In the genomic region with DNA sequence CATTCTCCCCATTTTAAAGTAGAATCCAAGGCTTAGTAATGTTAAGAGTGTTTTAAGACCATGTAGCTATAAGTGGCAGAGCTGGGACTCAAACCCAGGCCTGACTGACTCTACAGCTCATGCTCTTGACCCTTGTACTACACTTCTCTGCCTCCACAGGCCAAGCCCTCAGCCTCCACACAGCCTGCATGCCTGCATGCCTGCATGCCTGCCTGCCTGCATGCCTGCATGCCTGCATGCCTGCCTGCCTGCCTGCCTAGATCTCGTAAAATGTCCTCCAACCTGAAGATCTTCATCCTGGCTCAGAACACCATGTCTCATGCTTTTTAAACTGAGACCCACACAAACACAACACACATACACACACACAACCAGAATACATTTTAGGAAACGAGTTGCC, we compare ENCODE assay signal across 17 cellular contexts. TPM values are rescaled to one million over a fixed set of nuclear protein-coding genes. Genes with fewer than 3 reads are reported as not detected.
A peak's percentile ranks its signal among the peaks of the same experiment; 100 is the strongest.
DNase-seq lines count a peak whose midpoint lies in the region; ATAC-seq, FAIRE-seq and TF ChIP-seq lines count a peak whose summit lies in the region.
"Had no signal": no experiment of that assay in that cellular context is flagged by ENCODE, and none has a peak within 500 bp of the region (broad histone marks: within the 10 kb centered on the region; RNA-seq: fewer than 3 reads in every experiment).

No MANE protein-coding gene starts in this region.

- 47% methylated on average over 2 of the region's 2 CpGs for WGBS in GM12878 (ENCODE audit: insufficient coverage, insufficient replicate concordance, low lambda C conversion rate, missing lambda C conversion rate)
- WGBS in adrenal gland, 4 donors, result 79 to 89% (median 83%) methylated on average over 2 of the region's 2 CpGs

- H3K27ac Mint-ChIP-seq in CD4-positive, alpha-beta T cell, result peak overlapping the region; percentile 83
- H3K27ac Mint-ChIP-seq: GM23338 had no signal

- RAD21 ChIA-PET in GM12878 (lab: Charles Lee; ENCODE audit: unreplicated experiment), result interaction anchor here (1.0 to 8.2 kb wide), 5 partner anchors 17 to 327 kb away, joined by 3 to 88 read pairs (median 14); partner anchors contain the start of genes CASTOR1, CCDC157, SF3A1 and TBC1D10A

- no peak for DNase-seq in CD4-positive, alpha-beta T cell
- DNase-seq in GM12878 (ENCODE audit: low read depth, low spot score) (no peak), NCI-H69 (lab: John Stamatoyannopoulos, UW) (no peak), WERI-Rb-1 (no peak), adrenal gland (no peak), gastrocnemius medialis (no peak)
- DNase-seq: amygdala, Caco-2, NCI-H1105, NCI-H510A treated with DMSO at 0.1 percent for 48 hours had no signal

- H3K27me3 ChIP-seq in CD4-positive, alpha-beta T cell (ENCODE audit: control insufficient read depth, insufficient read depth, low read length), result no peaks in the 10 kb centered on the region
- H3K27me3 ChIP-seq in KMS-11 (ENCODE audit: insufficient read depth, low read depth), result no peaks in the 10 kb centered on the region
- H3K27me3 ChIP-seq in GM12878 (replicated peaks in 1 of 2; ENCODE audit: control insufficient read depth in 2 of 2, insufficient read depth in 2 of 2, low read length in 1 of 2), result no peaks in the 10 kb centered on the region
- no peaks in the 10 kb centered on the region for H3K27me3 ChIP-seq in parathyroid adenoma (ENCODE audit: control insufficient read depth, insufficient read depth, low read length)
- no peaks in the 10 kb centered on the region for H3K27me3 ChIP-seq in WERI-Rb-1 (ENCODE audit: insufficient read depth, low read depth, severe bottlenecking)
- no peaks in the 10 kb centered on the region for H3K27me3 ChIP-seq in adrenal gland
- no peaks in the 10 kb centered on the region for H3K27me3 ChIP-seq in gastrocnemius medialis
- H3K27me3 ChIP-seq: SJCRH30 had no signal

- H3K27ac ChIP-seq in CD4-positive, alpha-beta T cell (ENCODE audit: low read depth, low read length), result peak overlapping the region; percentile 62
- H3K27ac ChIP-seq in KMS-11 (peak overlapping the region; percentile 88), GM12878 (ENCODE audit: control insufficient read depth, insufficient read depth) (peak overlapping the region; percentile 87), parathyroid adenoma (peak overlapping the region; percentile 24), WERI-Rb-1 (no peak overlapping the region), adrenal gland (peak overlapping the region in 1 of 5 donors; percentile 7), gastrocnemius medialis (peak overlapping the region in 1 of 4 donors; percentile 86)
- H3K27ac ChIP-seq: SJCRH30 had no signal

- peak overlapping the region; percentile 81 for H3K4me3 Mint-ChIP-seq in CD4-positive, alpha-beta T cell
- H3K4me3 Mint-ChIP-seq: GM23338 had no signal

- H3K4me1 ChIP-seq in KMS-11 (ENCODE audit: low read depth, poor library complexity, severe bottlenecking) (peaks cover 91% of the 10 kb centered on the region), GM12878 (ENCODE audit: control insufficient read depth, insufficient read depth, low read length) (peaks cover 99% of the 10 kb centered on the region), parathyroid adenoma (peaks cover 80% of the 10 kb centered on the region), adrenal gland (replicated peaks in 1 of 2) (peaks cover 76 to 96% of the 10 kb centered on the region in 2 donors), gastrocnemius medialis (peaks cover 71 to 86% of the 10 kb centered on the region in 2 donors)
- H3K4me1 ChIP-seq: Caco-2 had no signal

- H3K9me3 ChIP-seq in CD4-positive, alpha-beta T cell (ENCODE audit: control insufficient read depth, low read length), result no peaks in the 10 kb centered on the region
- H3K9me3 ChIP-seq in GM12878 (replicated peaks; ENCODE audit: control insufficient read depth, insufficient read depth, low read length), result no peaks in the 10 kb centered on the region
- H3K9me3 ChIP-seq in parathyroid adenoma (ENCODE audit: control insufficient read depth, low read length), result no peaks in the 10 kb centered on the region
- H3K9me3 ChIP-seq in WERI-Rb-1 (ENCODE audit: severe bottlenecking), result no peaks in the 10 kb centered on the region
- H3K9me3 ChIP-seq in adrenal gland (replicated peaks in 1 of 3), result no peaks in the 10 kb centered on the region
- H3K9me3 ChIP-seq in gastrocnemius medialis, result no peaks in the 10 kb centered on the region
- H3K9me3 ChIP-seq: Caco-2, SJCRH30 had no signal

- CTCF ChIA-PET in CD4-positive, alpha-beta T cell (lab: Charles Lee), result interaction anchor here (1.2 to 7.9 kb wide), 4 partner anchors 16 to 18 kb away, joined by 4 to 59 read pairs (median 4); partner anchors contain the start of genes CASTOR1 and TBC1D10A
- CTCF ChIA-PET in GM12878 (lab: Yijun Ruan, JAX), result interaction anchor here (1.2 to 18.4 kb wide), 2 partner anchors 17 to 19 kb away, joined by 3 to 177 read pairs; partner anchors contain the start of gene CASTOR1

- in situ Hi-C loops in GM12878 (cut with MboI) (no loop called here), gastrocnemius medialis (cut with MboI; ENCODE audit: low sequenced_read_pairs in 4 of 4) (no loop called here)

- H3K4me1 Mint-ChIP-seq in CD4-positive, alpha-beta T cell (ENCODE audit: low read depth), result peaks cover 97% of the 10 kb centered on the region

- H3K36me3 ChIP-seq in KMS-11 (ENCODE audit: insufficient read depth), result no peaks in the 10 kb centered on the region
- H3K36me3 ChIP-seq in GM12878 (ENCODE audit: control insufficient read depth in 2 of 2, insufficient read depth in 2 of 2, low read length in 1 of 2), result peaks cover 0 to 19% of the 10 kb centered on the region in 2 experiments; a peak in 2 of 4 replicates
- no peaks in the 10 kb centered on the region for H3K36me3 ChIP-seq in parathyroid adenoma (ENCODE audit: control insufficient read depth, insufficient read depth, low read length)
- peaks cover 9% of the 10 kb centered on the region for H3K36me3 ChIP-seq in WERI-Rb-1
- H3K36me3 ChIP-seq in adrenal gland (replicated peaks in 1 of 2), result no peaks in the 10 kb centered on the region
- H3K36me3 ChIP-seq in gastrocnemius medialis, result no peaks in the 10 kb centered on the region
- H3K36me3 ChIP-seq: SJCRH30 had no signal

- peaks cover 29% of the 10 kb centered on the region for H3K36me3 Mint-ChIP-seq in CD4-positive, alpha-beta T cell (ENCODE audit: low read depth)

- H4K20me1 ChIP-seq in KMS-11 (ENCODE audit: insufficient read depth) (no peaks in the 10 kb centered on the region), GM12878 (ENCODE audit: control insufficient read depth, insufficient read depth) (no peaks in the 10 kb centered on the region)

- peak overlapping the region; percentile 95 for H3K4me2 ChIP-seq in KMS-11
- H3K4me2 ChIP-seq in GM12878 (ENCODE audit: control insufficient read depth, insufficient read depth), result peak overlapping the region; percentile 70
- H3K4me2 ChIP-seq in parathyroid adenoma (ENCODE audit: low read length), result peak overlapping the region; percentile 24
- H3K4me2 ChIP-seq: GM23338 had no signal

- ATAC-seq in CD4-positive, alpha-beta T cell (ENCODE audit: poor library complexity), result no peak
- ATAC-seq in GM12878 (no peak), gastrocnemius medialis (no peak)
- ATAC-seq: GM23338 had no signal

- TF ChIP-seq EP300 in GM12878 (IDR thresholded peaks at IDR 0.05; ENCODE audit: borderline replicate concordance in 1 of 2, control insufficient read depth in 1 of 2, low read depth in 2 of 2, low read length in 2 of 2), result no peak

- no peaks in the 10 kb centered on the region for H3K9me3 Mint-ChIP-seq in CD4-positive, alpha-beta T cell
- H3K9me3 Mint-ChIP-seq: GM23338 had no signal

- no peak for TF ChIP-seq CTCF in CD4-positive, alpha-beta T cell (IDR thresholded peaks at IDR 0.05)
- no peak for TF ChIP-seq CTCF in KMS-11 (conservative IDR thresholded peaks at IDR 0.05; ENCODE audit: low read depth, low read length)
- TF ChIP-seq CTCF in GM12878 (IDR thresholded peaks at IDR 0.05 in 2 of 3, conservative IDR thresholded peaks at IDR 0.05 in 1 of 3; ENCODE audit: control insufficient read depth in 2 of 3, extremely low read depth in 1 of 3, insufficient read depth in 1 of 3, low read depth in 3 of 3, low read length in 3 of 3), result no peak
- no peak for TF ChIP-seq CTCF in parathyroid adenoma (IDR thresholded peaks at IDR 0.05)
- no peak for TF ChIP-seq CTCF in WERI-Rb-1 (IDR thresholded peaks at IDR 0.05; ENCODE audit: low read depth, low read length)
- TF ChIP-seq CTCF in adrenal gland (IDR thresholded peaks at IDR 0.05), result no peak
- TF ChIP-seq CTCF in gastrocnemius medialis (IDR thresholded peaks at IDR 0.05 in 4 of 5, conservative IDR thresholded peaks at IDR 0.05 in 1 of 5), result no peak

- no peaks in the 10 kb centered on the region for H3K27me3 Mint-ChIP-seq in CD4-positive, alpha-beta T cell

- FAIRE-seq in GM12878 (lab: Jason Lieb, UNC), result no peak
- FAIRE-seq: frontal cortex had no signal

- H3K79me2 ChIP-seq in KMS-11 (ENCODE audit: insufficient read depth, low read depth), result peaks cover 35% of the 10 kb centered on the region; the same call in 1 of the 2 replicates
- peaks cover 73% of the 10 kb centered on the region for H3K79me2 ChIP-seq in GM12878 (ENCODE audit: control insufficient read depth, insufficient read depth, low read length)
- peaks cover 30% of the 10 kb centered on the region for H3K79me2 ChIP-seq in parathyroid adenoma

- H3K4me3 ChIP-seq in KMS-11 (IDR thresholded peaks at IDR 0.05; ENCODE audit: insufficient read depth, low read depth, low read length), result no peak overlapping the region
- H3K4me3 ChIP-seq in GM12878, result no peak overlapping the region
- no peak overlapping the region for H3K4me3 ChIP-seq in parathyroid adenoma (ENCODE audit: low read depth, low read length)
- H3K4me3 ChIP-seq in WERI-Rb-1 (ENCODE audit: low read depth, low read length), result no peak overlapping the region
- no peak overlapping the region for H3K4me3 ChIP-seq in adrenal gland
- H3K4me3 ChIP-seq in gastrocnemius medialis, result no peak overlapping the region
- H3K4me3 ChIP-seq: GM23338, SJCRH30 had no signal

- BruUV-seq in GM12878 (replicated peaks; lab: Mats Ljungman, UMichigan), result no TSS peak

- TF ChIP-seq RAD21 in GM12878 (IDR thresholded peaks at IDR 0.05; ENCODE audit: insufficient read depth, low read depth, low read length), result no peak

- SMC1A ChIA-PET in GM12878 (lab: Charles Lee; ENCODE audit: uncharacterized antibody, unreplicated experiment), result interaction anchor here (0.9 to 9.7 kb wide), 5 partner anchors 9 to 82 kb away, joined by 3 to 92 read pairs (median 4); partner anchors contain the start of genes CASTOR1 and TBC1D10A

- POLR2A ChIA-PET in CD4-positive, alpha-beta T cell (lab: Charles Lee), result interaction anchor here (4.2 to 11.8 kb wide), 3 partner anchors 16 to 48 kb away, joined by 47 to 290 read pairs (median 268); partner anchors contain the start of genes CASTOR1, CCDC157, SF3A1 and TBC1D10A
- POLR2A ChIA-PET in GM12878 (lab: Charles Lee), result interaction anchor here (0.6 to 16.1 kb wide), 5 partner anchors 9 to 115 kb away, joined by 3 to 198 read pairs (median 4); partner anchors contain the start of genes CASTOR1 and TBC1D10A

- H2AFZ ChIP-seq in KMS-11 (ENCODE audit: low read depth), result no peak overlapping the region
- H2AFZ ChIP-seq in GM12878 (ENCODE audit: control insufficient read depth, low read depth, low read length), result no peak overlapping the region
- no peak overlapping the region for H2AFZ ChIP-seq in parathyroid adenoma
- H2AFZ ChIP-seq: GM23338 had no signal

- intact Hi-C loops in CD4-positive, alpha-beta T cell (cut with DNase I, micrococcal nuclease), result loop anchor here in 1 of 2 experiments (5.0 kb wide), 1 partner anchor 129 kb away; no protein-coding TSS in a partner anchor
- intact Hi-C loops in GM12878 (cut with micrococcal nuclease; ENCODE audit: unreplicated experiment) (no loop called here), adrenal gland (cut with DNase I) (no loop called here), gastrocnemius medialis (cut with DNase I; ENCODE audit: low total_unique reads) (no loop called here)

- H3K9ac ChIP-seq in KMS-11, result peak overlapping the region; percentile 26; the same call in 1 of the 2 replicates
- no peak overlapping the region for H3K9ac ChIP-seq in GM12878 (ENCODE audit: control insufficient read depth, insufficient read depth, low read length)
- H3K9ac ChIP-seq in parathyroid adenoma, result no peak overlapping the region

- TF ChIP-seq POLR2A in GM12878 (IDR thresholded peaks at IDR 0.05; ENCODE audit: low read depth, low read length) (no peak), adrenal gland (IDR thresholded peaks at IDR 0.05) (no peak), gastrocnemius medialis (IDR thresholded peaks at IDR 0.05) (no peak)

RNA-seq across cellular contexts. Expression of gene TBC1D10A, which starts 18.6 kb away (rescaled TPM):
- 10 to 100 TPM; 38.9 to 41.8 TPM for total RNA-seq in CD4-positive, alpha-beta T cell
- 26.9 and 32.1 TPM in 2 replicates for total RNA-seq in GM12878 (2013; cell fraction: nucleolus; rRNA removed)
- 14.1 and 16.3 TPM in 2 replicates for total RNA-seq in GM12878 (2014; rRNA removed)
- total RNA-seq in GM12878 (2014; rRNA removed; fragmentation: Illumina TruSeq; extraction: Trizol), result 8.5 and 8.6 TPM in 2 replicates
- total RNA-seq in GM12878 (2021), result 22.2 and 24.3 TPM in 2 replicates
- 3.8 TPM for polyA plus RNA-seq in GM12878 (2011; ENCODE audit: low read depth)
- 10.3 and 14.4 TPM in 2 replicates for polyA plus RNA-seq in GM12878 (2011; rRNA removed)
- polyA plus RNA-seq in GM12878 (2011; cell fraction: cytosol; rRNA removed), result 18.2 and 21.6 TPM in 2 replicates
- 63.9 and 67.2 TPM in 2 replicates for polyA plus RNA-seq in GM12878 (2011; cell fraction: nucleus; rRNA removed)
- polyA plus RNA-seq in GM12878 (2012), result 13.5 and 16.9 TPM in 2 replicates
- 2.0 and 7.9 TPM in 2 replicates for polyA plus RNA-seq in GM12878 (2014; fragmentation: Illumina TruSeq; extraction: Trizol)
- polyA plus RNA-seq in GM12878 (2014; fragmentation: Nextera tagmentation; extraction: Ambion mirVana), result under 1 TPM; 0.27 to 0.82 TPM
- polyA plus RNA-seq in GM12878 (2014; rRNA removed), result 25.7 and 27.8 TPM in 2 replicates
- 10 to 100 TPM; 17.4 to 20.8 TPM for polyA plus RNA-seq in GM12878 (2016; fragmentation: Nextera tagmentation; extraction: Ambion mirVana)
- polyA minus RNA-seq in GM12878 (2011; rRNA and poly(A)+ RNA removed), result 12.7 and 20.9 TPM in 2 replicates
- 5.5 and 7.1 TPM in 2 replicates for polyA minus RNA-seq in GM12878 (2011; cell fraction: cytosol; rRNA and poly(A)+ RNA removed)
- 13.3 and 25.6 TPM in 2 replicates for polyA minus RNA-seq in GM12878 (2011; cell fraction: nucleus; rRNA and poly(A)+ RNA removed)
- total RNA-seq in adrenal gland, result 10 to 100 TPM; 22.0 to 55.0 (median 31.8) TPM
- polyA plus RNA-seq in adrenal gland, result 10 to 100 TPM; 11.7 to 23.2 (median 14.2) TPM
- total RNA-seq in gastrocnemius medialis, result 1 to 10 TPM; 4.1 to 9.6 (median 6.2) TPM

RNA-seq across cellular contexts. Expression of gene CASTOR1, which starts 18.8 kb away (rescaled TPM):
- 1 to 10 TPM; 7.9 to 8.8 TPM for total RNA-seq in CD4-positive, alpha-beta T cell
- 3.6 and 4.4 TPM in 2 replicates for total RNA-seq in GM12878 (2013; cell fraction: nucleolus; rRNA removed)
- 5.3 and 5.9 TPM in 2 replicates for total RNA-seq in GM12878 (2014; rRNA removed)
- total RNA-seq in GM12878 (2014; rRNA removed; fragmentation: Illumina TruSeq; extraction: Trizol), result 1.2 and 2.4 TPM in 2 replicates
- total RNA-seq in GM12878 (2021), result 6.0 and 9.1 TPM in 2 replicates
- polyA plus RNA-seq in GM12878 (2011; ENCODE audit: low read depth), result 1.9 TPM
- 0.65 and 1.6 TPM in 2 replicates for polyA plus RNA-seq in GM12878 (2011; rRNA removed)
- 2.1 and 2.4 TPM in 2 replicates for polyA plus RNA-seq in GM12878 (2011; cell fraction: cytosol; rRNA removed)
- polyA plus RNA-seq in GM12878 (2011; cell fraction: nucleus; rRNA removed), result 8.4 and 11.5 TPM in 2 replicates
- 5.7 and 6.0 TPM in 2 replicates for polyA plus RNA-seq in GM12878 (2012)
- 0.25 and 1.9 TPM in 2 replicates for polyA plus RNA-seq in GM12878 (2014; fragmentation: Illumina TruSeq; extraction: Trizol)
- polyA plus RNA-seq in GM12878 (2014; fragmentation: Nextera tagmentation; extraction: Ambion mirVana), result 1 to 10 TPM in 1 of 2 experiments, under 1 TPM in 1; 0.31 to 1.2 TPM
- 5.5 and 6.3 TPM in 2 replicates for polyA plus RNA-seq in GM12878 (2014; rRNA removed)
- 1 to 10 TPM; 4.2 to 5.3 TPM for polyA plus RNA-seq in GM12878 (2016; fragmentation: Nextera tagmentation; extraction: Ambion mirVana)
- polyA minus RNA-seq in GM12878 (2011; rRNA and poly(A)+ RNA removed), result 1.6 and 2.1 TPM in 2 replicates
- polyA minus RNA-seq in GM12878 (2011; cell fraction: cytosol; rRNA and poly(A)+ RNA removed), result not detected in 2 replicates
- polyA minus RNA-seq in GM12878 (2011; cell fraction: nucleus; rRNA and poly(A)+ RNA removed), result 5.4 and 7.1 TPM in 2 replicates
- 10 to 100 TPM in 5 of 8 donors, 1 to 10 TPM in 3; 5.5 to 20.1 (median 13.8) TPM for total RNA-seq in adrenal gland
- 10 to 100 TPM in 2 of 3 donors, 1 to 10 TPM in 1; 2.4 to 18.3 (median 15.1) TPM for polyA plus RNA-seq in adrenal gland
- 1 to 10 TPM; 3.5 to 6.5 (median 5.6) TPM for total RNA-seq in gastrocnemius medialis

RNA-seq across cellular contexts. Expression of gene OSM, which starts 41.4 kb away (rescaled TPM):
- total RNA-seq in CD4-positive, alpha-beta T cell, result 10 to 100 TPM; 13.9 to 16.7 TPM
- total RNA-seq in GM12878 (2013; cell fraction: nucleolus; rRNA removed), result 0.27 and 0.33 TPM in 2 replicates
- total RNA-seq in GM12878 (2014; rRNA removed), result 0.93 and 1.4 TPM in 2 replicates
- total RNA-seq in GM12878 (2014; rRNA removed; fragmentation: Illumina TruSeq; extraction: Trizol), result 0.45 and 0.51 TPM in 2 replicates
- total RNA-seq in GM12878 (2021), result 1.1 and 1.2 TPM in 2 replicates
- 0.13 TPM for polyA plus RNA-seq in GM12878 (2011; ENCODE audit: low read depth)
- polyA plus RNA-seq in GM12878 (2011; rRNA removed), result 0.13 and 0.29 TPM in 2 replicates
- 0.33 and 0.48 TPM in 2 replicates for polyA plus RNA-seq in GM12878 (2011; cell fraction: cytosol; rRNA removed)
- 0.41 and 1.0 TPM in 2 replicates for polyA plus RNA-seq in GM12878 (2011; cell fraction: nucleus; rRNA removed)
- polyA plus RNA-seq in GM12878 (2012), result 0.27 and 0.39 TPM in 2 replicates
- polyA plus RNA-seq in GM12878 (2014; fragmentation: Illumina TruSeq; extraction: Trizol), result 0.21 TPM in 1 of 2 replicates, not detected in the other
- polyA plus RNA-seq in GM12878 (2014; fragmentation: Nextera tagmentation; extraction: Ambion mirVana), result under 1 TPM; 0.06 to 0.15 TPM
- polyA plus RNA-seq in GM12878 (2014; rRNA removed), result 0.79 TPM in 2 replicates
- polyA plus RNA-seq in GM12878 (2016; fragmentation: Nextera tagmentation; extraction: Ambion mirVana), result 1 to 10 TPM in 1 of 2 experiments, under 1 TPM in 1; 0.72 to 1.4 TPM
- polyA minus RNA-seq in GM12878 (2011; rRNA and poly(A)+ RNA removed), result 0.67 TPM in 1 of 2 replicates, not detected in the other
- not detected in 2 replicates for polyA minus RNA-seq in GM12878 (2011; cell fraction: cytosol; rRNA and poly(A)+ RNA removed)
- 0.97 and 1.2 TPM in 2 replicates for polyA minus RNA-seq in GM12878 (2011; cell fraction: nucleus; rRNA and poly(A)+ RNA removed)
- total RNA-seq in adrenal gland, result 1 to 10 TPM in 6 of 8 donors, under 1 TPM in 2; 0.85 to 8.1 (median 1.9) TPM
- polyA plus RNA-seq in adrenal gland, result 1 to 10 TPM in 1 of 3 donors, under 1 TPM in 2; 0.44 to 1.6 (median 0.56) TPM
- total RNA-seq in gastrocnemius medialis, result under 1 TPM in 1 of 4 donors, not detected in 3; 0.53 TPM
- total RNA-seq: Caco-2, GM23338, HT1080, kidney epithelial cell, SJCRH30 had no signal
- polyA plus RNA-seq: GM23338 had no signal

RNA-seq across cellular contexts. Expression of gene SF3A1, which starts 48.6 kb away (rescaled TPM):
- 100 to 1,000 TPM; 335 to 388 TPM for total RNA-seq in CD4-positive, alpha-beta T cell
- total RNA-seq in GM12878 (2013; cell fraction: nucleolus; rRNA removed), result 108 and 121 TPM in 2 replicates
- total RNA-seq in GM12878 (2014; rRNA removed) (47.1 and 56.1 TPM in 2 replicates), GM12878 (2014; rRNA removed; fragmentation: Illumina TruSeq; extraction: Trizol) (14.9 and 16.9 TPM in 2 replicates), GM12878 (2021) (222 and 239 TPM in 2 replicates), adrenal gland (100 to 1,000 TPM in 6 of 8 donors, 10 to 100 TPM in 2; 38.0 to 212 (median 157) TPM), gastrocnemius medialis (100 to 1,000 TPM in 2 of 4 donors, 10 to 100 TPM in 2; 36.0 to 145 (median 94.5) TPM)
- polyA plus RNA-seq in GM12878 (2011; ENCODE audit: low read depth), result 32.3 TPM
- polyA plus RNA-seq in GM12878 (2011; rRNA removed) (7.8 and 28.1 TPM in 2 replicates), GM12878 (2014; fragmentation: Illumina TruSeq; extraction: Trizol) (44.7 and 78.9 TPM in 2 replicates), GM12878 (2014; fragmentation: Nextera tagmentation; extraction: Ambion mirVana) (10 to 100 TPM; 10.4 to 13.4 TPM), GM12878 (2014; rRNA removed) (35.8 and 63.6 TPM in 2 replicates), GM12878 (2016; fragmentation: Nextera tagmentation; extraction: Ambion mirVana) (100 to 1,000 TPM; 170 to 190 TPM), adrenal gland (10 to 100 TPM; 15.7 to 69.6 (median 24.1) TPM)
- 20.4 and 35.7 TPM in 2 replicates for polyA plus RNA-seq in GM12878 (2011; cell fraction: cytosol; rRNA removed)
- 51.1 and 94.1 TPM in 2 replicates for polyA plus RNA-seq in GM12878 (2011; cell fraction: nucleus; rRNA removed)
- polyA plus RNA-seq in GM12878 (2012), result 64.7 and 99.8 TPM in 2 replicates
- 50.6 and 52.5 TPM in 2 replicates for polyA minus RNA-seq in GM12878 (2011; rRNA and poly(A)+ RNA removed)
- 50.0 and 80.6 TPM in 2 replicates for polyA minus RNA-seq in GM12878 (2011; cell fraction: cytosol; rRNA and poly(A)+ RNA removed)
- polyA minus RNA-seq in GM12878 (2011; cell fraction: nucleus; rRNA and poly(A)+ RNA removed), result 41.3 and 62.6 TPM in 2 replicates

RNA-seq across cellular contexts. Expression of gene CCDC157, which starts 48.7 kb away (rescaled TPM):
- total RNA-seq in CD4-positive, alpha-beta T cell, result 10 to 100 TPM in 1 of 2 experiments, 1 to 10 TPM in 1; 8.3 to 10.1 TPM
- total RNA-seq in GM12878 (2013; cell fraction: nucleolus; rRNA removed), result 2.2 and 3.5 TPM in 2 replicates
- total RNA-seq in GM12878 (2014; rRNA removed) (2.0 and 2.7 TPM in 2 replicates), GM12878 (2014; rRNA removed; fragmentation: Illumina TruSeq; extraction: Trizol) (0.37 and 0.72 TPM in 2 replicates), GM12878 (2021) (1.4 and 1.5 TPM in 2 replicates), adrenal gland (1 to 10 TPM in 7 of 8 donors, under 1 TPM in 1; 0.48 to 9.9 (median 2.8) TPM), gastrocnemius medialis (1 to 10 TPM in 2 of 4 donors, under 1 TPM in 2; 0.41 to 1.4 (median 1.1) TPM)
- 0.54 TPM for polyA plus RNA-seq in GM12878 (2011; ENCODE audit: low read depth)
- polyA plus RNA-seq in GM12878 (2011; rRNA removed) (0.40 and 1.0 TPM in 2 replicates), GM12878 (2014; fragmentation: Illumina TruSeq; extraction: Trizol) (0.08 and 0.81 TPM in 2 replicates), GM12878 (2014; fragmentation: Nextera tagmentation; extraction: Ambion mirVana) (under 1 TPM; 0.10 to 0.46 TPM), GM12878 (2014; rRNA removed) (2.0 and 2.8 TPM in 2 replicates), GM12878 (2016; fragmentation: Nextera tagmentation; extraction: Ambion mirVana) (1 to 10 TPM; 1.9 to 2.8 TPM), adrenal gland (1 to 10 TPM in 2 of 3 donors, under 1 TPM in 1; 0.75 to 5.3 (median 3.7) TPM)
- polyA plus RNA-seq in GM12878 (2011; cell fraction: cytosol; rRNA removed), result 1.3 and 2.5 TPM in 2 replicates
- 3.6 and 4.0 TPM in 2 replicates for polyA plus RNA-seq in GM12878 (2011; cell fraction: nucleus; rRNA removed)
- 1.1 and 1.2 TPM in 2 replicates for polyA plus RNA-seq in GM12878 (2012)
- 0.93 and 1.0 TPM in 2 replicates for polyA minus RNA-seq in GM12878 (2011; rRNA and poly(A)+ RNA removed)
- polyA minus RNA-seq in GM12878 (2011; cell fraction: cytosol; rRNA and poly(A)+ RNA removed), result 1.7 TPM in 1 of 2 replicates, not detected in the other
- polyA minus RNA-seq in GM12878 (2011; cell fraction: nucleus; rRNA and poly(A)+ RNA removed), result 1.9 and 3.1 TPM in 2 replicates

Comparison
In these comparisons a context has a peak if more than half of its experiments do, and no peak if none do; other contexts are left out.
1. H3K4me2 ChIP-seq: peak in every context shown above with its lines; median percentile 95 in KMS-11; 70 in GM12878; 24 in parathyroid adenoma.